In genomic region chr2:20917724-20918572, GRCh38 we compare ENCODE assay signal across 20 cellular contexts.
DNase-seq lines count a peak whose midpoint lies in the region; ATAC-seq, FAIRE-seq and TF ChIP-seq lines count a peak whose summit lies in the region.
"Had no signal": no experiment of that assay in that cellular context is flagged by ENCODE, and none has a peak within 500 bp of the region (broad histone marks: within the 10 kb centered on the region; RNA-seq: fewer than 3 reads in every experiment).

No MANE protein-coding gene starts in this region.

- no peak for TF ChIP-seq POLR2A in IMR-90 (IDR thresholded peaks at IDR 0.05; ENCODE audit: low read depth, low read length)

- DNase-seq in IMR-90 (peak; percentile 34), chondrocyte (ENCODE audit: low spot score) (no peak), keratinocyte (ENCODE audit: low read depth, low spot score) (no peak), pancreas (no peak), HFFc6 (no peak)
- no peak for DNase-seq in stimulated activated naive CD8-positive, alpha-beta T cell treated with anti-CD3 and anti-CD28 coated beads, Interleukin-15, amount 100 ng/mL, for 72 hours
- DNase-seq: activated CD8-positive, alpha-beta memory T cell treated with anti-CD3 and anti-CD28 coated beads, Interleukin-2, amount 10 ng/mL, durations not matched to agents 7 days and 5 days; Calu3; heart left ventricle; midbrain; NCI-H146; right cardiac atrium; Right ventricle myocardium superior; T-helper 2 cell had no signal

- no peak for TF ChIP-seq CTCF in IMR-90 (conservative IDR thresholded peaks at IDR 0.05; ENCODE audit: low read depth, low read length)
- TF ChIP-seq CTCF in chondrocyte (IDR thresholded peaks at IDR 0.05) = no peak
- no peak for TF ChIP-seq CTCF in keratinocyte (optimal IDR thresholded peaks at IDR 0.05 in 1 of 3, IDR thresholded peaks at IDR 0.05 in 1 of 3, conservative IDR thresholded peaks at IDR 0.05 in 1 of 3; ENCODE audit: extremely low read depth in 1 of 3, insufficient read depth in 2 of 3, low read length in 3 of 3)
- no peak for TF ChIP-seq CTCF in pancreas (IDR thresholded peaks at IDR 0.05)
- TF ChIP-seq CTCF in HFFc6 (IDR thresholded peaks at IDR 0.05) = no peak

- peak overlapping the region; percentile 26 for H2AFZ ChIP-seq in IMR-90 (replicated peaks; ENCODE audit: low read length, poor library complexity)
- H2AFZ ChIP-seq in keratinocyte (ENCODE audit: control insufficient read depth, low read length) = peak overlapping the region; percentile 62

- no peak overlapping the region for H4K8ac ChIP-seq in IMR-90 (ENCODE audit: low read depth in 2 of 2, low read length in 2 of 2)

- H3K9ac ChIP-seq in IMR-90 (ENCODE audit: low read depth, low read length) (no peak overlapping the region), keratinocyte (ENCODE audit: control insufficient read depth, extremely low read depth, insufficient read depth, low read length) (peak overlapping the region; percentile 52), skeletal muscle satellite cell (ENCODE audit: low read depth, low read length) (peak overlapping the region; percentile 55)

- intact Hi-C loops in IMR-90 (cut with micrococcal nuclease) (loop anchor here (2.0 kb wide), 1 partner anchor 257 kb away; no protein-coding TSS in a partner anchor), pancreas (cut with DNase I) (no loop called here)

- H2BK120ac ChIP-seq in IMR-90 (ENCODE audit: low read depth, low read length) = no peak overlapping the region

- H3K9me1 ChIP-seq in IMR-90 (ENCODE audit: insufficient read depth, low read length) = no peaks in the 10 kb centered on the region
- H3K9me1 ChIP-seq in keratinocyte (ENCODE audit: control insufficient read depth, extremely low read depth, insufficient read depth, low read length) = no peaks in the 10 kb centered on the region

- H3K27me3 ChIP-seq in IMR-90 (ENCODE audit: control insufficient read depth, insufficient read depth, low read length) = peaks cover 1% of the 10 kb centered on the region; the same call in 1 of the 2 replicates
- no peaks in the 10 kb centered on the region for H3K27me3 ChIP-seq in keratinocyte (ENCODE audit: control insufficient read depth, extremely low read depth, insufficient read depth, low read length)
- H3K27me3 ChIP-seq in skeletal muscle satellite cell (ENCODE audit: control insufficient read depth, insufficient read depth, low read length) = no peaks in the 10 kb centered on the region
- H3K27me3 ChIP-seq in pancreas = no peaks in the 10 kb centered on the region

- no peak overlapping the region for H2BK20ac ChIP-seq in IMR-90 (ENCODE audit: low read depth, low read length)

- no peak overlapping the region for H3K4me3 Mint-ChIP-seq in chondrocyte (ENCODE audit: unreplicated experiment)
- no peak overlapping the region for H3K4me3 Mint-ChIP-seq in HFFc6
- no peak overlapping the region for H3K4me3 Mint-ChIP-seq in stimulated activated naive CD8-positive, alpha-beta T cell treated with anti-CD3 and anti-CD28 coated beads, Interleukin-15, amount 100 ng/mL, for 72 hours
- H3K4me3 Mint-ChIP-seq: activated CD8-positive, alpha-beta memory T cell treated with anti-CD3 and anti-CD28 coated beads, Interleukin-2, amount 10 ng/mL, durations not matched to agents 7 days and 5 days had no signal

- H3K79me1 ChIP-seq in IMR-90 (ENCODE audit: low read depth in 1 of 2, low read length in 2 of 2) = no peaks in the 10 kb centered on the region

- H3K18ac ChIP-seq in IMR-90 (ENCODE audit: low read depth, low read length) = no peak overlapping the region

- no peak overlapping the region for H3K23ac ChIP-seq in IMR-90 (ENCODE audit: low read depth, low read length)

- H4K91ac ChIP-seq in IMR-90 (ENCODE audit: insufficient read depth, low read depth, low read length) = no peak overlapping the region

- no TSS peak for BruUV-seq in IMR-90 (replicated peaks; lab: Mats Ljungman, UMichigan)

- no peak overlapping the region for H2BK15ac ChIP-seq in IMR-90 (ENCODE audit: low read depth, low read length)

- H3K4me1 Mint-ChIP-seq in chondrocyte (ENCODE audit: low read depth) (peaks cover 37% of the 10 kb centered on the region), HFFc6 (ENCODE audit: low read depth) (no peaks in the 10 kb centered on the region)
- peaks cover 7% of the 10 kb centered on the region for H3K4me1 Mint-ChIP-seq in stimulated activated naive CD8-positive, alpha-beta T cell treated with anti-CD3 and anti-CD28 coated beads, Interleukin-15, amount 100 ng/mL, for 72 hours

- no peak for TF ChIP-seq RAD21 in IMR-90 (IDR thresholded peaks at IDR 0.05; ENCODE audit: low read length)

- no peak overlapping the region for H2BK5ac ChIP-seq in IMR-90 (ENCODE audit: low read depth, low read length, poor library complexity, severe bottlenecking)

- H3K9me3 ChIP-seq in IMR-90 (ENCODE audit: control insufficient read depth, insufficient read depth, low read length) = no peaks in the 10 kb centered on the region
- H3K9me3 ChIP-seq in keratinocyte (ENCODE audit: control insufficient read depth, low read depth, low read length) = no peaks in the 10 kb centered on the region
- no peaks in the 10 kb centered on the region for H3K9me3 ChIP-seq in skeletal muscle satellite cell (replicated peaks; ENCODE audit: low read length)
- no peaks in the 10 kb centered on the region for H3K9me3 ChIP-seq in pancreas
- H3K9me3 ChIP-seq: heart left ventricle, neutrophil had no signal

- POLR2A ChIA-PET in IMR-90 (lab: Charles Lee; ENCODE audit: unreplicated experiment) = no interaction called here

- FAIRE-seq in keratinocyte (lab: Jason Lieb, UNC) (peak; percentile 49), pancreas (lab: Jason Lieb, UNC) (no peak)
- FAIRE-seq: colon, islet of Langerhans had no signal

- no peak overlapping the region for H3K4ac ChIP-seq in IMR-90 (ENCODE audit: low read depth, low read length)

- H3K56ac ChIP-seq in IMR-90 (ENCODE audit: extremely low read depth, insufficient read depth, low read length) = no peak overlapping the region

- no peaks in the 10 kb centered on the region for H3K79me2 ChIP-seq in keratinocyte (ENCODE audit: control insufficient read depth, insufficient read depth, low read length)

- H3K14ac ChIP-seq in IMR-90 (replicated peaks; ENCODE audit: low read depth, low read length) = no peak overlapping the region

- H3K36me3 Mint-ChIP-seq in chondrocyte (ENCODE audit: low read depth) (no peaks in the 10 kb centered on the region), HFFc6 (ENCODE audit: low read depth) (no peaks in the 10 kb centered on the region)
- H3K36me3 Mint-ChIP-seq: activated CD8-positive, alpha-beta memory T cell treated with anti-CD3 and anti-CD28 coated beads, Interleukin-2, amount 10 ng/mL, durations not matched to agents 7 days and 5 days had no signal

- H2AK9ac ChIP-seq in IMR-90 (replicated peaks; ENCODE audit: low read depth, low read length, poor library complexity) = no peak overlapping the region

- H3K4me2 ChIP-seq in IMR-90 (ENCODE audit: low read depth, low read length) (no peak overlapping the region), keratinocyte (ENCODE audit: control insufficient read depth, extremely low read depth, insufficient read depth, low read depth, low read length) (peak overlapping the region; percentile 52), skeletal muscle satellite cell (ENCODE audit: low read length) (peak overlapping the region; percentile 67)

- H3K27ac ChIP-seq in IMR-90 (ENCODE audit: insufficient read depth, low read length) (no peak overlapping the region), keratinocyte (ENCODE audit: control insufficient read depth, insufficient read depth, low read length) (peak overlapping the region; percentile 71), pancreas (no peak overlapping the region)
- H3K27ac ChIP-seq: neutrophil had no signal

- H4K5ac ChIP-seq in IMR-90 (ENCODE audit: low read depth, low read length) = no peak overlapping the region

- H3K27me3 Mint-ChIP-seq in chondrocyte (ENCODE audit: low read depth) (no peaks in the 10 kb centered on the region), HFFc6 (ENCODE audit: insufficient read depth) (peaks cover 8% of the 10 kb centered on the region; the same call in 1 of the 2 replicates)
- peaks cover 60% of the 10 kb centered on the region for H3K27me3 Mint-ChIP-seq in stimulated activated naive CD8-positive, alpha-beta T cell treated with anti-CD3 and anti-CD28 coated beads, Interleukin-15, amount 100 ng/mL, for 72 hours

- WGBS in IMR-90 (ENCODE audit: extremely low coverage in 2 of 2, insufficient read length in 1 of 2), 2 experiments = 58% methylated on average over 6 of the region's 11 CpGs; no CpG with 5 or more reads in 1 of the 2 experiments
- 45 to 50% methylated on average over 11 of the region's 11 CpGs for WGBS in pancreas, 2 donors

- H3K36me3 ChIP-seq in IMR-90 (ENCODE audit: control insufficient read depth, insufficient read depth, low read length) = no peaks in the 10 kb centered on the region
- no peaks in the 10 kb centered on the region for H3K36me3 ChIP-seq in keratinocyte (ENCODE audit: control insufficient read depth in 2 of 2, extremely low read depth in 1 of 2, insufficient read depth in 2 of 2, low read length in 2 of 2)
- no peaks in the 10 kb centered on the region for H3K36me3 ChIP-seq in skeletal muscle satellite cell (ENCODE audit: insufficient read depth, low read length)
- H3K36me3 ChIP-seq in pancreas = no peaks in the 10 kb centered on the region
- H3K36me3 ChIP-seq: heart left ventricle, neutrophil had no signal

- in situ Hi-C loops in IMR-90 (cut with MboI; ENCODE audit: low sequenced_read_pairs) = no loop called here

- dilution Hi-C loops in IMR-90 (cut with HindIII; ENCODE audit: low sequenced_read_pairs, unreplicated experiment) = no loop called here
- dilution Hi-C loops in keratinocyte (cut with MboI; ENCODE audit: extremely low pct_ligation_motif_present, low sequenced_read_pairs) = no loop called here

- no peak for ATAC-seq in IMR-90 (ENCODE audit: low read depth)
- no peak for ATAC-seq in pancreas
- no peak for ATAC-seq in stimulated activated naive CD8-positive, alpha-beta T cell treated with anti-CD3 and anti-CD28 coated beads, Interleukin-15, amount 100 ng/mL, for 72 hours
- no peak for ATAC-seq in GM18868 (IDR thresholded peaks at IDR 0.05; ENCODE audit: unreplicated experiment)
- ATAC-seq: activated CD8-positive, alpha-beta memory T cell treated with anti-CD3 and anti-CD28 coated beads, Interleukin-2, amount 10 ng/mL, durations not matched to agents 7 days and 5 days had no signal

- no peaks in the 10 kb centered on the region for H3K9me3 Mint-ChIP-seq in chondrocyte (ENCODE audit: low read depth)
- no peaks in the 10 kb centered on the region for H3K9me3 Mint-ChIP-seq in HFFc6
- no peaks in the 10 kb centered on the region for H3K9me3 Mint-ChIP-seq in stimulated activated naive CD8-positive, alpha-beta T cell treated with anti-CD3 and anti-CD28 coated beads, Interleukin-15, amount 100 ng/mL, for 72 hours
- H3K9me3 Mint-ChIP-seq: activated T-helper 2 cell treated with anti-CD3 and anti-CD28 coated beads, Interferon-gamma antibody, Interleukin-2, Interleukin-4, amounts not matched to agents 10 μg/mL and 5 μg/mL and 100 μg/mL, durations not matched to agents 14 hours and 24 hours and 36 hours had no signal

- no peaks in the 10 kb centered on the region for H4K20me1 ChIP-seq in IMR-90 (ENCODE audit: insufficient read depth, low read length)
- H4K20me1 ChIP-seq in keratinocyte (ENCODE audit: control insufficient read depth, extremely low read depth, insufficient read depth, low read length) = no peaks in the 10 kb centered on the region

- H3K4me3 ChIP-seq in IMR-90 (ENCODE audit: insufficient read depth, low read depth, low read length) = no peak overlapping the region
- H3K4me3 ChIP-seq in keratinocyte (ENCODE audit: control insufficient read depth in 2 of 3, extremely low read depth in 1 of 3, insufficient read depth in 2 of 3, low read depth in 1 of 3, low read length in 3 of 3) = no peak overlapping the region
- no peak overlapping the region for H3K4me3 ChIP-seq in skeletal muscle satellite cell (ENCODE audit: low read length)
- no peak overlapping the region for H3K4me3 ChIP-seq in pancreas
- H3K4me3 ChIP-seq: heart left ventricle had no signal

- peak overlapping the region; percentile 82 for H3K27ac Mint-ChIP-seq in chondrocyte (ENCODE audit: unreplicated experiment)
- H3K27ac Mint-ChIP-seq in HFFc6 = no peak overlapping the region
- H3K27ac Mint-ChIP-seq in stimulated activated naive CD8-positive, alpha-beta T cell treated with anti-CD3 and anti-CD28 coated beads, Interleukin-15, amount 100 ng/mL, for 72 hours = no peak overlapping the region
- H3K27ac Mint-ChIP-seq: activated CD8-positive, alpha-beta memory T cell treated with anti-CD3 and anti-CD28 coated beads, Interleukin-2, amount 10 ng/mL, durations not matched to agents 7 days and 5 days; activated T-helper 2 cell treated with anti-CD3 and anti-CD28 coated beads, Interferon-gamma antibody, Interleukin-2, Interleukin-4, amounts not matched to agents 10 μg/mL and 5 μg/mL and 100 μg/mL, durations not matched to agents 14 hours and 24 hours and 36 hours had no signal

- H2AK5ac ChIP-seq in IMR-90 (ENCODE audit: low read depth, low read length) = no peak overlapping the region

- H3K4me1 ChIP-seq in IMR-90 (ENCODE audit: control insufficient read depth, insufficient read depth, low read length) (no peaks in the 10 kb centered on the region), keratinocyte (ENCODE audit: control insufficient read depth, extremely low read depth, insufficient read depth, low read length) (peaks cover 28% of the 10 kb centered on the region), skeletal muscle satellite cell (ENCODE audit: control insufficient read depth, insufficient read depth, low read length) (peaks cover 23% of the 10 kb centered on the region), pancreas (no peaks in the 10 kb centered on the region)

- CTCF ChIA-PET in IMR-90 (lab: Yijun Ruan, JAX) = no interaction called here
